9 cellular contexts compared by ENCODE assay signal in genomic region chr9:130171226-130172148, GRCh38. TPM values are rescaled to one million over a fixed set of nuclear protein-coding genes. Genes with fewer than 3 reads are reported as not detected.
DNase-seq lines count a peak whose midpoint lies in the region; ATAC-seq, FAIRE-seq and TF ChIP-seq lines count a peak whose summit lies in the region.
"Had no signal": no experiment of that assay in that cellular context is flagged by ENCODE, and none has a peak within 500 bp of the region (broad histone marks: within the 10 kb centered on the region; RNA-seq: fewer than 3 reads in every experiment).

No MANE protein-coding gene starts in this region.

- H3K4me3 ChIP-seq in BLaER1 (peak overlapping the region; percentile 75), PC-3 (ENCODE audit: low read length) (peak overlapping the region; percentile 64), endothelial cell of umbilical vein (replicated peaks in 1 of 3; ENCODE audit: insufficient read depth in 1 of 3, low read depth in 1 of 3, low read length in 3 of 3) (peak overlapping the region in 2 of 3 experiments; percentile 47 to 60)

- H3K9ac ChIP-seq in BLaER1 (peak overlapping the region; percentile 67; the same call in 1 of the 2 replicates), PC-3 (ENCODE audit: low read length) (0 out of 2 replicates have a peak overlapping the region, but pooled peaks have one; percentile 43), endothelial cell of umbilical vein (replicated peaks; ENCODE audit: extremely low read depth, insufficient read depth, low read length) (peak overlapping the region; percentile 44)

- no peak for FAIRE-seq in endothelial cell of umbilical vein (lab: Jason Lieb, UNC)
- FAIRE-seq in frontal cortex (lab: Jason Lieb, UNC), result no peak
- FAIRE-seq: GM18507 had no signal

- no peaks in the 10 kb centered on the region for H3K9me2 ChIP-seq in PC-3 (replicated peaks; ENCODE audit: low read length)

- H4K20me1 ChIP-seq in BLaER1 (peaks cover 35% of the 10 kb centered on the region), PC-3 (ENCODE audit: low read length) (no peaks in the 10 kb centered on the region), endothelial cell of umbilical vein (replicated peaks; ENCODE audit: control insufficient read depth, extremely low read depth, insufficient read depth, low read length) (no peaks in the 10 kb centered on the region)

- H3K4me2 ChIP-seq in BLaER1 (peak overlapping the region; percentile 82), PC-3 (ENCODE audit: low read length) (peak overlapping the region; percentile 92), endothelial cell of umbilical vein (ENCODE audit: insufficient read depth, low read length) (peak overlapping the region; percentile 63)

- CTCF ChIA-PET in PC-3 (lab: Charles Lee) (no interaction called here), endothelial cell of umbilical vein (lab: Charles Lee) (interaction anchor here (0.9 kb wide), 1 partner anchor 26 kb away, joined by 3 read pairs; no protein-coding TSS in a partner anchor)

- H3K9me3 ChIP-seq in BLaER1 (no peaks in the 10 kb centered on the region), PC-3 (ENCODE audit: low read length) (no peaks in the 10 kb centered on the region), endothelial cell of umbilical vein (replicated peaks; ENCODE audit: control insufficient read depth, insufficient read depth, low read length) (no peaks in the 10 kb centered on the region)

- ATAC-seq in PC-3 (peak; percentile 19), HG03139 (IDR thresholded peaks at IDR 0.05; ENCODE audit: unreplicated experiment) (no peak)

- peaks cover 40% of the 10 kb centered on the region for H3K4me1 ChIP-seq in BLaER1
- H3K4me1 ChIP-seq in PC-3 (ENCODE audit: insufficient read depth, low read length), result 0 out of 2 replicates have a peak, but pooled peaks cover 4% of the 10 kb centered on the region
- H3K4me1 ChIP-seq in endothelial cell of umbilical vein (ENCODE audit: control insufficient read depth, extremely low read depth, insufficient read depth, low read length), result peaks cover 9% of the 10 kb centered on the region

- no peak for TF ChIP-seq POLR2A in endothelial cell of umbilical vein (IDR thresholded peaks at IDR 0.05; ENCODE audit: low read depth, low read length)

- BruUV-seq in PC-3 (replicated peaks; lab: Mats Ljungman, UMichigan) (no TSS peak), endothelial cell of umbilical vein (replicated peaks; lab: Mats Ljungman, UMichigan) (no TSS peak)

- peaks cover 22% of the 10 kb centered on the region for H3K4me1 Mint-ChIP-seq in neural crest cell

- intact Hi-C loops in PC-3 (cut with micrococcal nuclease), result no loop called here
- intact Hi-C loops in endothelial cell of umbilical vein (cut with micrococcal nuclease), result loop anchor here (2.0 kb wide), 1 partner anchor 65 kb away; no protein-coding TSS in a partner anchor

- peak overlapping the region; percentile 80 for H3K4me3 Mint-ChIP-seq in neural crest cell

- H3K36me3 Mint-ChIP-seq in neural crest cell (ENCODE audit: low read depth), result peaks cover 2% of the 10 kb centered on the region

- H3K27ac ChIP-seq in BLaER1 (no peak overlapping the region), PC-3 (ENCODE audit: low read length) (no peak overlapping the region), endothelial cell of umbilical vein (ENCODE audit: insufficient read depth, low read depth, low read length) (no peak overlapping the region)

- dilution Hi-C loops in endothelial cell of umbilical vein (cut with MboI; ENCODE audit: extremely low pct_ligation_motif_present, low sequenced_read_pairs), result no loop called here

- H2AFZ ChIP-seq in PC-3 (ENCODE audit: low read length) (peak overlapping the region; percentile 88), endothelial cell of umbilical vein (ENCODE audit: low read depth, low read length) (peak overlapping the region; percentile 95)

- no peak overlapping the region for H3K27ac Mint-ChIP-seq in neural crest cell (ENCODE audit: unreplicated experiment)

- no peaks in the 10 kb centered on the region for H3K9me3 Mint-ChIP-seq in neural crest cell

- H3K27me3 ChIP-seq in BLaER1 (0 out of 2 replicates have a peak, but pooled peaks cover 3% of the 10 kb centered on the region), PC-3 (ENCODE audit: low read length) (no peaks in the 10 kb centered on the region), endothelial cell of umbilical vein (ENCODE audit: control insufficient read depth in 2 of 2, insufficient read depth in 2 of 2, low read length in 2 of 2) (no peaks in the 10 kb centered on the region)

- H3F3A ChIP-seq in PC-3 (ENCODE audit: low read length, unreplicated experiment), result no peaks in the 10 kb centered on the region

- H3K9me1 ChIP-seq in endothelial cell of umbilical vein (replicated peaks; ENCODE audit: control insufficient read depth, extremely low read depth, insufficient read depth, low read length), result no peaks in the 10 kb centered on the region

- DNase-seq in PC-3 (no peak), endothelial cell of umbilical vein (ENCODE audit: low read depth, low spot score) (no peak), neural crest cell (ENCODE audit: low read depth, low spot score) (no peak), NCI-H510A (lab: John Stamatoyannopoulos, UW) (no peak), kidney glomerular epithelial cell (lab: John Stamatoyannopoulos, UW) (no peak), frontal cortex (ENCODE audit: low spot score in 2 of 2) (no peak)

- TF ChIP-seq CTCF in PC-3 (conservative IDR thresholded peaks at IDR 0.05; ENCODE audit: low read depth, low read length) (no peak), endothelial cell of umbilical vein (IDR thresholded peaks at IDR 0.05; ENCODE audit: extremely low read depth in 1 of 2, insufficient read depth in 1 of 2, low read depth in 1 of 2, low read length in 2 of 2) (no peak), neural crest cell (conservative IDR thresholded peaks at IDR 0.05) (no peak)

- peaks cover 13% of the 10 kb centered on the region; the same call in 1 of the 2 replicates for H3K36me3 ChIP-seq in BLaER1
- no peaks in the 10 kb centered on the region for H3K36me3 ChIP-seq in PC-3 (ENCODE audit: low read depth, low read length)
- H3K36me3 ChIP-seq in endothelial cell of umbilical vein (ENCODE audit: control insufficient read depth in 2 of 2, extremely low read depth in 1 of 2, insufficient read depth in 2 of 2, low read length in 2 of 2), result peaks cover 0 to 4% of the 10 kb centered on the region in 2 experiments

- H3K79me2 ChIP-seq in PC-3 (ENCODE audit: low read length), result peaks cover 34% of the 10 kb centered on the region
- peaks cover 34% of the 10 kb centered on the region for H3K79me2 ChIP-seq in endothelial cell of umbilical vein (ENCODE audit: control insufficient read depth, insufficient read depth, low read length)

- POLR2A ChIA-PET in PC-3 (lab: Charles Lee; ENCODE audit: unreplicated experiment) (no interaction called here), endothelial cell of umbilical vein (lab: Charles Lee) (no interaction called here)

- no peaks in the 10 kb centered on the region for H3K27me3 Mint-ChIP-seq in neural crest cell (ENCODE audit: low read depth)

TF ChIP-seq in endothelial cell of umbilical vein, 7 proteins besides CTCF, POLR2A, EP300 and RAD21:
- TF ChIP-seq FOS (IDR thresholded peaks at IDR 0.05; ENCODE audit: borderline replicate concordance, insufficient read depth, low read length), result no peak
- no peak for TF ChIP-seq GATA2 (IDR thresholded peaks at IDR 0.05; ENCODE audit: insufficient read depth, insufficient read length, low read depth, low read length)
- no peak for TF ChIP-seq MAX (IDR thresholded peaks at IDR 0.05; ENCODE audit: insufficient read depth, insufficient read length)
- TF ChIP-seq POLR2AphosphoS5 (IDR thresholded peaks at IDR 0.05; ENCODE audit: insufficient read depth, low read depth, low read length), result no peak

RNA-seq across cellular contexts. Expression of gene NCS1, which starts 0.7 kb away (rescaled TPM):
- total RNA-seq in PC-3 (2014; rRNA removed) (13.4 and 14.0 TPM in 2 replicates), endothelial cell of umbilical vein (68.3 and 77.4 TPM in 2 replicates), neural crest cell (60.1 and 67.8 TPM in 2 replicates), frontal cortex (229 TPM)
- 52.2 and 53.6 TPM in 2 replicates for polyA plus RNA-seq in endothelial cell of umbilical vein
- polyA plus RNA-seq in endothelial cell of umbilical vein (2011; cell fraction: cytosol; rRNA removed), result 45.3 and 45.6 TPM in 2 replicates
- 22.4 and 24.6 TPM in 2 replicates for polyA plus RNA-seq in endothelial cell of umbilical vein (2011; cell fraction: nucleus; rRNA removed)
- polyA plus RNA-seq in endothelial cell of umbilical vein (2012), result 55.3 and 55.8 TPM in 2 replicates
- 41.3 and 49.0 TPM in 2 replicates for polyA minus RNA-seq in endothelial cell of umbilical vein
- polyA minus RNA-seq in endothelial cell of umbilical vein (2011; cell fraction: cytosol; rRNA and poly(A)+ RNA removed), result 47.2 TPM
- polyA minus RNA-seq in endothelial cell of umbilical vein (2011; cell fraction: nucleus; rRNA and poly(A)+ RNA removed), result 9.4 and 10.8 TPM in 2 replicates
